In the genomic region with DNA sequence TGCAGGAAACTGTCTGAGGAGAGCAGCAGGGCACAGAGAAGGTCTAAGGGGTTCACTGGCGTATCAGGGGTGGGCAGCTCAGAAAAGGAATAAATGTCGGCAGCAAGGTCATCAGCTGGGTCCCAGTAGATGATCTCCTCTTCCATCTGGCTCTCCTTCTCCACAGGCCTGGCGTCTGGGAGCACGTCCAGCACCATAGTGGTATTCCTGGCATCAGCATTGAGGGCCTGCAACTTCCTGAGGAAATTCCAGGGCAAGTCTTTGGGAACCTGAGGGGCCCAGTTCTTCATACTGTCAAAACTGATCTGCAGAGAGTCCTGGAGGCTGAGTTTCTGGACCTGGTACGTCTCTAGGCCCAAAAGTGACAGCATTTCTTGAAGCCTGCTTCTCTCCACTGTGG, we compare ENCODE assay signal across 14 cellular contexts. TPM values are rescaled to one million over a fixed set of nuclear protein-coding genes. Genes with fewer than 3 reads are reported as not detected.
DNase-seq lines count a peak whose midpoint lies in the region.
"Had no signal": no experiment of that assay in that cellular context is flagged by ENCODE, and none has a peak within 500 bp of the region (broad histone marks: within the 10 kb centered on the region; RNA-seq: fewer than 3 reads in every experiment).

No MANE protein-coding gene starts in this region.

- peak; percentile 81 for DNase-seq in EH (ENCODE audit: low read depth)
- DNase-seq in amniotic epithelial cell (ENCODE audit: low read depth) = peak; percentile 42
- peak; percentile 58 for DNase-seq in glomerular endothelial cell (ENCODE audit: extremely low read depth, low read depth, low spot score)
- DNase-seq in pulmonary artery endothelial cell (ENCODE audit: low read depth, low spot score) = peak; percentile 55
- DNase-seq in stimulated activated CD4-positive, alpha-beta T cell treated with anti-CD3 and anti-CD28 coated beads, Interleukin-15, amount 100 ng/mL, for 24 hours = no peak
- no peak for DNase-seq in activated gamma-delta T cell treated with Interleukin-2 at 50 U/mL for 16 hours
- no peak for DNase-seq in dedifferentiated amniotic fluid mesenchymal stem cell (ENCODE audit: extremely low spot score)
- no peak for DNase-seq in GOT3 (lab: John Stamatoyannopoulos, UW)
- DNase-seq: activated T-cell treated with anti-CD3 and anti-CD28 coated beads for 4 hours; DMS153; effector CD8-positive, alpha-beta T cell; MM.1S; occipital lobe; stimulated activated CD8-positive, alpha-beta memory T cell treated with anti-CD3 and anti-CD28 coated beads, Interleukin-4, amount 100 ng/mL, for 48 hours had no signal

RNA-seq across cellular contexts. Expression of a gene that starts 9.6 kb away (rescaled TPM):
- total RNA-seq in glomerular endothelial cell (66.8 and 93.9 TPM in 2 replicates), pulmonary artery endothelial cell (64.0 and 87.2 TPM in 2 replicates)

RNA-seq across cellular contexts. Expression of a gene that starts 27.5 kb away (rescaled TPM):
- total RNA-seq in glomerular endothelial cell (17.4 and 21.2 TPM in 2 replicates), pulmonary artery endothelial cell (23.9 and 27.0 TPM in 2 replicates)

RNA-seq across cellular contexts. Expression of a gene that starts 47.4 kb away (rescaled TPM):
- total RNA-seq in glomerular endothelial cell (11.6 and 21.4 TPM in 2 replicates), pulmonary artery endothelial cell (8.0 and 9.4 TPM in 2 replicates)

Comparison
In these comparisons a context has a peak if more than half of its experiments do, and no peak if none do; other contexts are left out.
1. DNase-seq: peak in EH (single experiment), amniotic epithelial cell (single experiment), glomerular endothelial cell (single experiment) and pulmonary artery endothelial cell (single experiment); none in stimulated activated CD4-positive, alpha-beta T cell treated with anti-CD3 and anti-CD28 coated beads, Interleukin-15, amount 100 ng/mL, for 24 hours (single experiment), activated gamma-delta T cell treated with Interleukin-2 at 50 U/mL for 16 hours (single experiment), dedifferentiated amniotic fluid mesenchymal stem cell (single experiment) and GOT3 (single experiment).